Comparison of ENCODE assay signal across 26 cellular contexts in genomic region chr4:124566030-124566429, GRCh38.
"Had no signal": no experiment of that assay in that cellular context is flagged by ENCODE, and none has a peak within 500 bp of the region (broad histone marks: within the 10 kb centered on the region; RNA-seq: fewer than 3 reads in every experiment).

No MANE protein-coding gene starts in this region.

- H3K27ac ChIP-seq: colonic mucosa, esophagus muscularis mucosa, foreskin keratinocyte, gastroesophageal sphincter, heart right ventricle, lower lobe of right lung, parathyroid adenoma, right lobe of liver, stomach, thyroid gland had no signal

- H3K27me3 ChIP-seq: colonic mucosa, esophagus muscularis mucosa, foreskin keratinocyte, gastroesophageal sphincter, heart right ventricle, right lobe of liver, stomach, thyroid gland had no signal

- H3K4me3 Mint-ChIP-seq: dendritic cell treated with granulocyte-macrophage colony-stimulating factor and Interleukin-4, amounts not matched to agents 40 ng/mL and 50 ng/mL, for 4 days; endodermal cell; immature natural killer cell; natural killer cell; stimulated activated effector memory CD8-positive, alpha-beta T cell treated with anti-CD3 and anti-CD28 coated beads, Interleukin-12 subunit alpha, Interleukin-12 subunit beta, amount 100 ng/mL, for 72 hours; type B pancreatic cell had no signal

- H3K36me3 ChIP-seq: colonic mucosa, esophagus muscularis mucosa, gastroesophageal sphincter, heart right ventricle, lower lobe of right lung, right lobe of liver, stomach, thyroid gland had no signal

- H3K9me3 ChIP-seq: colonic mucosa, esophagus muscularis mucosa, right lobe of liver, stomach, thyroid gland had no signal

- H3K9me3 Mint-ChIP-seq: endodermal cell had no signal

- DNase-seq: colonic mucosa; effector CD8-positive, alpha-beta T cell; endodermal cell; foreskin keratinocyte; glutamatergic neuron; heart right ventricle; hippocampal formation; immature natural killer cell; left ventricle myocardium superior; lower lobe of right lung; natural killer cell; right lobe of liver; small intestine; stimulated activated CD4-positive, alpha-beta T cell treated with anti-CD3 and anti-CD28 coated beads, Interleukin-12 subunit alpha, Interleukin-12 subunit beta, amount 100 ng/mL, for 4 hours; stimulated activated CD4-positive, alpha-beta T cell treated with anti-CD3 and anti-CD28 coated beads, Interleukin-1b, Interleukin-23, amount 100 ng/mL, for 48 hours; stimulated activated CD4-positive, alpha-beta T cell treated with anti-CD3 and anti-CD28 coated beads, Interleukin-4, amount 100 ng/mL, for 1 hour; stimulated activated naive CD4-positive, alpha-beta T cell treated with Interleukin-2 at 50 U/mL for 16 hours; stomach; thyroid gland had no signal

- H3K27ac Mint-ChIP-seq: dendritic cell treated with granulocyte-macrophage colony-stimulating factor and Interleukin-4, amounts not matched to agents 40 ng/mL and 50 ng/mL, for 4 days; endodermal cell; immature natural killer cell; natural killer cell; progenitor cell of endocrine pancreas; stimulated activated effector memory CD8-positive, alpha-beta T cell treated with anti-CD3 and anti-CD28 coated beads, Interleukin-12 subunit alpha, Interleukin-12 subunit beta, amount 100 ng/mL, for 72 hours; type B pancreatic cell had no signal

- ATAC-seq: foreskin keratinocyte; gastroesophageal sphincter; heart right ventricle; left ventricle myocardium superior; lower lobe of right lung; natural killer cell; right lobe of liver; stimulated activated effector memory CD8-positive, alpha-beta T cell treated with anti-CD3 and anti-CD28 coated beads, Interleukin-12 subunit alpha, Interleukin-12 subunit beta, amount 100 ng/mL, for 72 hours had no signal

- H3K36me3 Mint-ChIP-seq: immature natural killer cell; natural killer cell; stimulated activated effector memory CD8-positive, alpha-beta T cell treated with anti-CD3 and anti-CD28 coated beads, Interleukin-12 subunit alpha, Interleukin-12 subunit beta, amount 100 ng/mL, for 72 hours; type B pancreatic cell had no signal

- H3K4me3 ChIP-seq: colonic mucosa, esophagus muscularis mucosa, gastroesophageal sphincter, heart right ventricle, lower lobe of right lung, right lobe of liver, stomach, thyroid gland had no signal

- H3K27me3 Mint-ChIP-seq: dendritic cell treated with granulocyte-macrophage colony-stimulating factor and Interleukin-4, amounts not matched to agents 40 ng/mL and 50 ng/mL, for 4 days; progenitor cell of endocrine pancreas; type B pancreatic cell had no signal

- H3K4me1 ChIP-seq: colonic mucosa, esophagus muscularis mucosa, foreskin keratinocyte, gastroesophageal sphincter, heart right ventricle, lower lobe of right lung, parathyroid adenoma, right lobe of liver, stomach, thyroid gland had no signal

- H3K4me1 Mint-ChIP-seq: immature natural killer cell; natural killer cell; stimulated activated effector memory CD8-positive, alpha-beta T cell treated with anti-CD3 and anti-CD28 coated beads, Interleukin-12 subunit alpha, Interleukin-12 subunit beta, amount 100 ng/mL, for 72 hours had no signal
